ENCODE assay signal across 1 cellular context in genomic region chr16:11734025-11734652, GRCh38.
TF ChIP-seq lines count a peak whose summit lies in the region.

No MANE protein-coding gene starts in this region.

TF ChIP-seq in K562, 482 proteins besides CTCF, POLR2A, EP300 and RAD21 (continued from another document and continues in another):
- TF ChIP-seq GMEB1 (CRISPR knock-in tag; IDR thresholded peaks at IDR 0.05) (no peak), ZBTB8A (IDR thresholded peaks at IDR 0.05; ENCODE audit: partially characterized antibody) (no peak), TFAP4 (CRISPR knock-in tag; IDR thresholded peaks at IDR 0.05; ENCODE audit: borderline replicate concordance) (no peak), PKNOX1 (IDR thresholded peaks at IDR 0.05) (peak; percentile 78), LARP7 (IDR thresholded peaks at IDR 0.05) (no peak), ZBTB43 (CRISPR knock-in tag; IDR thresholded peaks at IDR 0.05) (no peak), EHMT2 (IDR thresholded peaks at IDR 0.05) (no peak), PRMT5 (CRISPR knock-in tag; IDR thresholded peaks at IDR 0.05) (no peak), BCLAF1 (IDR thresholded peaks at IDR 0.05; ENCODE audit: borderline replicate concordance in 1 of 2, control insufficient read depth in 1 of 2, low read depth in 2 of 2, low read length in 1 of 2) (no peak), TRIM25 (IDR thresholded peaks at IDR 0.05; ENCODE audit: borderline replicate concordance) (no peak), PTBP1 (IDR thresholded peaks at IDR 0.05; ENCODE audit: low read depth, low read length) (no peak), ZNF311 (CRISPR knock-in tag; IDR thresholded peaks at IDR 0.05) (no peak), NCOA2 (IDR thresholded peaks at IDR 0.05; ENCODE audit: partially characterized antibody in 2 of 2) (no peak), PCBP1 (IDR thresholded peaks at IDR 0.05; ENCODE audit: low read depth, low read length, poor library complexity, severe bottlenecking) (no peak), HMGN3 (IDR thresholded peaks at IDR 0.05; ENCODE audit: borderline replicate concordance, extremely low read depth, insufficient read length, low read depth, low read length) (no peak), IRF1 (CRISPR knock-in tag; IDR thresholded peaks at IDR 0.05; ENCODE audit: borderline replicate concordance) (no peak), ARID3A (IDR thresholded peaks at IDR 0.05; ENCODE audit: borderline replicate concordance, low read depth, low read length) (no peak), ZMIZ1 (IDR thresholded peaks at IDR 0.05; ENCODE audit: low read depth in 2 of 2, low read length in 2 of 2) (no peak), RAD51 (IDR thresholded peaks at IDR 0.05; ENCODE audit: borderline replicate concordance, low read depth) (no peak), FOXP1 (CRISPR knock-in tag; IDR thresholded peaks at IDR 0.05) (no peak), MAFF (IDR thresholded peaks at IDR 0.05; ENCODE audit: low read length) (no peak), POLR2G (IDR thresholded peaks at IDR 0.05; ENCODE audit: low read depth, low read length) (no peak), LCOR (CRISPR knock-in tag; IDR thresholded peaks at IDR 0.05) (no peak), ZSCAN32 (CRISPR knock-in tag; IDR thresholded peaks at IDR 0.05) (no peak), HBP1 (CRISPR knock-in tag; IDR thresholded peaks at IDR 0.05) (no peak), SMARCC2 (IDR thresholded peaks at IDR 0.05; ENCODE audit: low read depth) (peak; percentile 59), HDAC3 (IDR thresholded peaks at IDR 0.05; ENCODE audit: borderline replicate concordance, partially characterized antibody) (peak; percentile 77), AFF4 (CRISPR knock-in tag; IDR thresholded peaks at IDR 0.05) (no peak), HNRNPK (IDR thresholded peaks at IDR 0.05; ENCODE audit: low read depth, low read length, poor library complexity, severe bottlenecking) (no peak), SNIP1 (IDR thresholded peaks at IDR 0.05; ENCODE audit: low read depth) (no peak), CGGBP1 (CRISPR knock-in tag; IDR thresholded peaks at IDR 0.05) (no peak), GABPB2 (CRISPR knock-in tag; conservative IDR thresholded peaks at IDR 0.05) (no peak), HNRNPL (IDR thresholded peaks at IDR 0.05; ENCODE audit: low read depth, low read length) (no peak), ZNF408 (CRISPR knock-in tag; IDR thresholded peaks at IDR 0.05; ENCODE audit: low read depth) (no peak), THRAP3 (IDR thresholded peaks at IDR 0.05; ENCODE audit: borderline replicate concordance) (no peak), KDM2B (CRISPR knock-in tag; IDR thresholded peaks at IDR 0.05) (no peak), KDM5B (IDR thresholded peaks at IDR 0.05; ENCODE audit: insufficient replicate concordance, low read depth, low read length) (no peak)
